Comparison of ENCODE assay signal across 20 cellular contexts in the genomic region with DNA sequence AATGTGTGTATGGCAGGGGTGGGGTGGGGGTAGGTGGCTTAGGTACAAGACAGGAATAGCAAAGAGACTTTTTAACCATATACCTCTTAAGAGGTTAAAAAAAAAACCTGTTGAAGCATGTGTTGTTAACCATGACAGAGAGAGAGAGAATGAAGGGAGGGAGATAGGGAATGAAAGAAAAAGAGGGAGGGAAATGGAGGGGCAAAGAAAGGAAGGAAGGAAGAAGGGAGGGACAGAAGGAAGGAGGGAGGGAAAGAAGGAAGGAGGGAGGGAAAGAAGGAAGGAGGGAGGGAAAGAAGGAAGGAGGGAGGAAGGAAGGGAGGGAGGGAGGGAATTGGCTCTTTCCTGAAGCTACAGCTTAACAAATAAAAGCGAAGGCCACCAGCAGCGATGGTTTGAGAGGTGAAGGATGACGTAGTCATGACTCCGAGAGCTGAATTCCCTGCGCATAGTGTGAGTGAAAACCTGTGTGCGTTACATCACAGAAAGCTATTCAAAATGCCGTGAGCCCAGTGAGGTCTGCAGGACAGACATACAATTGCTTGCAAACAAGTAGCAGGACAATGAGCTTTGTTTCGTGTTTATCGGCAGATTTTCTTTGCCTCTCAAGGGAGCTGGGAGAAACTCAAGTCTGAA.
"Had no signal": no experiment of that assay in that cellular context is flagged by ENCODE, and none has a peak within 500 bp of the region (broad histone marks: within the 10 kb centered on the region; RNA-seq: fewer than 3 reads in every experiment).

No MANE protein-coding gene starts in this region.

- H3K4me3 Mint-ChIP-seq: activated B cell treated with CpG ODN at 0.5 μM for 24 hours; activated CD4-positive, alpha-beta memory T cell treated with anti-CD3 and anti-CD28 coated beads, Interleukin-2, amount 10 ng/mL, durations not matched to agents 7 days and 5 days; activated CD8-positive, alpha-beta memory T cell treated with anti-CD3 and anti-CD28 coated beads, Interleukin-2, amount 10 ng/mL, durations not matched to agents 7 days and 5 days; naive thymus-derived CD4-positive, alpha-beta T cell; stimulated activated memory B cell treated with anti-CD40 and anti-IgM and Interleukin-4, amounts not matched to agents 10 μg/mL and 1 μg/mL and 100 μg/mL, for 72 hours; T-helper 2 cell treated with Interferon-gamma antibody and Interleukin-4, amounts not matched to agents 5 μg/mL and 100 μg/mL, for 36 hours had no signal

- H3K27ac Mint-ChIP-seq: activated CD4-positive, alpha-beta memory T cell treated with anti-CD3 and anti-CD28 coated beads, Interleukin-2, amount 10 ng/mL, durations not matched to agents 7 days and 5 days; naive thymus-derived CD4-positive, alpha-beta T cell; T-helper 2 cell treated with Interferon-gamma antibody and Interleukin-4, amounts not matched to agents 5 μg/mL and 100 μg/mL, for 36 hours had no signal

- H3K27ac ChIP-seq: adrenal gland, gastrocnemius medialis, ovary, sigmoid colon, testis had no signal

- H3K36me3 ChIP-seq: adrenal gland, gastrocnemius medialis, ovary, sigmoid colon, upper lobe of left lung had no signal

- H3K9me3 ChIP-seq: adrenal gland, gastrocnemius medialis, left lung, ovary, sigmoid colon, testis, upper lobe of left lung had no signal

- H3K4me3 ChIP-seq: adrenal gland, gastrocnemius medialis, left lung, ovary, sigmoid colon, testis, upper lobe of left lung had no signal

- H3K9me3 Mint-ChIP-seq: activated B cell treated with CpG ODN at 0.5 μM for 24 hours; activated CD4-positive, alpha-beta memory T cell treated with anti-CD3 and anti-CD28 coated beads, Interleukin-2, amount 10 ng/mL, durations not matched to agents 7 days and 5 days; stimulated activated memory B cell treated with anti-CD40 and anti-IgM and Interleukin-4, amounts not matched to agents 10 μg/mL and 1 μg/mL and 100 μg/mL, for 72 hours; T-helper 2 cell treated with Interferon-gamma antibody and Interleukin-4, amounts not matched to agents 5 μg/mL and 100 μg/mL, for 36 hours had no signal

- H3K27me3 ChIP-seq: adrenal gland, gastrocnemius medialis, left lung, ovary, sigmoid colon, testis, upper lobe of left lung had no signal

- H3K27me3 Mint-ChIP-seq: activated B cell treated with CpG ODN at 0.5 μM for 24 hours; activated CD4-positive, alpha-beta memory T cell treated with anti-CD3 and anti-CD28 coated beads, Interleukin-2, amount 10 ng/mL, durations not matched to agents 7 days and 5 days; activated CD8-positive, alpha-beta memory T cell treated with anti-CD3 and anti-CD28 coated beads, Interleukin-2, amount 10 ng/mL, durations not matched to agents 7 days and 5 days; naive thymus-derived CD4-positive, alpha-beta T cell; stimulated activated memory B cell treated with anti-CD40 and anti-IgM and Interleukin-4, amounts not matched to agents 10 μg/mL and 1 μg/mL and 100 μg/mL, for 72 hours had no signal

- DNase-seq: activated B cell treated with CpG ODN at 0.5 μM for 24 hours; activated CD4-positive, alpha-beta memory T cell treated with anti-CD3 and anti-CD28 coated beads, Interleukin-2, amount 10 ng/mL, durations not matched to agents 7 days and 5 days; activated CD4-positive, alpha-beta T cell treated with anti-CD3 and anti-CD28 coated beads for 48 hours; activated CD8-positive, alpha-beta memory T cell treated with anti-CD3 and anti-CD28 coated beads, Interleukin-2, amount 10 ng/mL, durations not matched to agents 7 days and 5 days; activated naive CD4-positive, alpha-beta T cell treated with anti-CD3 and anti-CD28 coated beads, Interleukin-2, amount 50 U/mL, for 16 hours; adrenal gland; effector CD4-positive, alpha-beta T cell; gastrocnemius medialis; head of caudate nucleus; kidney; left lung; mammary epithelial cell; naive thymus-derived CD4-positive, alpha-beta T cell; ovary; sigmoid colon; stimulated activated CD4-positive, alpha-beta T cell treated with anti-CD3 and anti-CD28 coated beads, Interleukin-4, amount 100 ng/mL, for 24 hours; testis; upper lobe of left lung had no signal

- ATAC-seq: activated CD8-positive, alpha-beta memory T cell treated with anti-CD3 and anti-CD28 coated beads, Interleukin-2, amount 10 ng/mL, durations not matched to agents 7 days and 5 days; left lung; naive thymus-derived CD4-positive, alpha-beta T cell; stimulated activated memory B cell treated with anti-CD40 and anti-IgM and Interleukin-4, amounts not matched to agents 10 μg/mL and 1 μg/mL and 100 μg/mL, for 72 hours had no signal
